ENCODE assay signal across 1 cellular context in the genomic region with DNA sequence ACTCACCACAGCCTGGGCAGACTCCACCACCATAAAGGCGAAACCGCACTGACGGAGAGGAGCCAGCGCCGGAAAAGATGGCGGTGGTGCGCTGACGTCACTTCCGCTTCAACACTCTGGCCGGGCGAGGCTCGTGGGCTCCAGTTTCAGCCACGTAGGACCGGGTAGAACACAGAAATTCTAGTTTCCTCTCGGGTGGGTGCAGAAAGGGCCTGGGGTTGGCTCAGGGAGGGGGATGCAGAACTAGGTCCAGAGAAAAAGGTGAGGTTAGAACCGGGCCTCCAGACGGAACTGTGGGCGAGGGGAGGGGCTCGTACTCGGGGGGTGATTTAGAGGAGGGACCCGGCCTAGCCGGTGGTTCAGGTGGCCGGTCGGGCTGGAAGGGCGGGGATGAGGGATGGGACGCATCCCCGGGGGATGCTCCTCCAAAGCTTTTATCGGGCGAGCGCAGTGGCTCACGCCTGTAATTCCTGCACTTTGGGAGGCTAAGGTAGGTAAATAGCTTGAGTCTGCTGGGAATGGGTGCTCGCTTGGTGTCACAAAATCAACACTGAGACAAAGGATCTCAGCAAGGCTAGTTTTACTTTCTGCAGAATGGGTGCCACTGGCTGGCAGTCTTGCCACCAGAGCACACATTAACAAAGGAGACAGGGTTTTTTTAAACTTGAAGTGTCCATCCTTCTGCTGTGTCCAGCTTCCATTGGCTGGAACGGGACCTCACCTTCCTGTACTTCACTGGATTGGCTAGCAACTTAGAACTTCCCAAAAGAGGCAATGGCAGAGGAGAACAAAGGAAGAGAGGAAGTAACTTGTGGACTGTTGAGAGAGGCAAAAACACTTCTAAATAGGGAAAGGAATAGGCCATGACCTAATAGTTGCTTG.
TF ChIP-seq lines count a peak whose summit lies in the region.

A gene (minus strand): TSS at position 77 of the 882 bp plus-strand sequence. CDS start 1,776 bp downstream, outside the sequence.

TF ChIP-seq in HEK293, 187 proteins besides CTCF, POLR2A, EP300 and RAD21 (continued from another document and continues in another):
- TF ChIP-seq, protein P1, sequence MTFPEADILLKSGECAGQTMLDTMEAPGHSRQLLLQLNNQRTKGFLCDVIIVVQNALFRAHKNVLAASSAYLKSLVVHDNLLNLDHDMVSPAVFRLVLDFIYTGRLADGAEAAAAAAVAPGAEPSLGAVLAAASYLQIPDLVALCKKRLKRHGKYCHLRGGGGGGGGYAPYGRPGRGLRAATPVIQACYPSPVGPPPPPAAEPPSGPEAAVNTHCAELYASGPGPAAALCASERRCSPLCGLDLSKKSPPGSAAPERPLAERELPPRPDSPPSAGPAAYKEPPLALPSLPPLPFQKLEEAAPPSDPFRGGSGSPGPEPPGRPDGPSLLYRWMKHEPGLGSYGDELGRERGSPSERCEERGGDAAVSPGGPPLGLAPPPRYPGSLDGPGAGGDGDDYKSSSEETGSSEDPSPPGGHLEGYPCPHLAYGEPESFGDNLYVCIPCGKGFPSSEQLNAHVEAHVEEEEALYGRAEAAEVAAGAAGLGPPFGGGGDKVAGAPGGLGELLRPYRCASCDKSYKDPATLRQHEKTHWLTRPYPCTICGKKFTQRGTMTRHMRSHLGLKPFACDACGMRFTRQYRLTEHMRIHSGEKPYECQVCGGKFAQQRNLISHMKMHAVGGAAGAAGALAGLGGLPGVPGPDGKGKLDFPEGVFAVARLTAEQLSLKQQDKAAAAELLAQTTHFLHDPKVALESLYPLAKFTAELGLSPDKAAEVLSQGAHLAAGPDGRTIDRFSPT (tag by site-specific recombination; IDR thresholded peaks at IDR 0.05): no peak
- 0 out of 2 replicates have a peak, but pooled peaks have one; percentile 49 for TF ChIP-seq SCRT1 (tag by site-specific recombination; IDR thresholded peaks at IDR 0.05; ENCODE audit: borderline replicate concordance)
- TF ChIP-seq, protein P2, sequence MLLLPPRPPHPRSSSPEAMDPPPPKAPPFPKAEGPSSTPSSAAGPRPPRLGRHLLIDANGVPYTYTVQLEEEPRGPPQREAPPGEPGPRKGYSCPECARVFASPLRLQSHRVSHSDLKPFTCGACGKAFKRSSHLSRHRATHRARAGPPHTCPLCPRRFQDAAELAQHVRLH (tag by site-specific recombination; IDR thresholded peaks at IDR 0.05): peak; percentile 85
- peak; percentile 94 for TF ChIP-seq YY1 (tag by site-specific recombination; IDR thresholded peaks at IDR 0.05)
- peak; percentile 71 for TF ChIP-seq ZBTB17 (tag by site-specific recombination; IDR thresholded peaks at IDR 0.05)
- TF ChIP-seq ZNF544 (tag by site-specific recombination; IDR thresholded peaks at IDR 0.05): no peak
- TF ChIP-seq GLIS2 (tag by site-specific recombination; IDR thresholded peaks at IDR 0.05): no peak
- TF ChIP-seq ZNF610 (tag by site-specific recombination; IDR thresholded peaks at IDR 0.05; ENCODE audit: borderline replicate concordance): peak; percentile 29; the same call in 1 of the 2 replicates
- peak; percentile 94; the same call in 1 of the 2 replicates for TF ChIP-seq TRIM28 (IDR thresholded peaks at IDR 0.05; ENCODE audit: borderline replicate concordance, low read length)
- TF ChIP-seq KLF1 (tag by site-specific recombination; IDR thresholded peaks at IDR 0.05): peak; percentile 56
- TF ChIP-seq, protein P3, sequence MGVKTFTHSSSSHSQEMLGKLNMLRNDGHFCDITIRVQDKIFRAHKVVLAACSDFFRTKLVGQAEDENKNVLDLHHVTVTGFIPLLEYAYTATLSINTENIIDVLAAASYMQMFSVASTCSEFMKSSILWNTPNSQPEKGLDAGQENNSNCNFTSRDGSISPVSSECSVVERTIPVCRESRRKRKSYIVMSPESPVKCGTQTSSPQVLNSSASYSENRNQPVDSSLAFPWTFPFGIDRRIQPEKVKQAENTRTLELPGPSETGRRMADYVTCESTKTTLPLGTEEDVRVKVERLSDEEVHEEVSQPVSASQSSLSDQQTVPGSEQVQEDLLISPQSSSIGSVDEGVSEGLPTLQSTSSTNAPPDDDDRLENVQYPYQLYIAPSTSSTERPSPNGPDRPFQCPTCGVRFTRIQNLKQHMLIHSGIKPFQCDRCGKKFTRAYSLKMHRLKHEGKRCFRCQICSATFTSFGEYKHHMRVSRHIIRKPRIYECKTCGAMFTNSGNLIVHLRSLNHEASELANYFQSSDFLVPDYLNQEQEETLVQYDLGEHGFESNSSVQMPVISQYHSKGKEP (tag by site-specific recombination; IDR thresholded peaks at IDR 0.05): no peak
- TF ChIP-seq ZFHX2 (tag by site-specific recombination; conservative IDR thresholded peaks at IDR 0.05): peak; percentile 50; the same call in 1 of the 2 replicates
- TF ChIP-seq, protein P4, sequence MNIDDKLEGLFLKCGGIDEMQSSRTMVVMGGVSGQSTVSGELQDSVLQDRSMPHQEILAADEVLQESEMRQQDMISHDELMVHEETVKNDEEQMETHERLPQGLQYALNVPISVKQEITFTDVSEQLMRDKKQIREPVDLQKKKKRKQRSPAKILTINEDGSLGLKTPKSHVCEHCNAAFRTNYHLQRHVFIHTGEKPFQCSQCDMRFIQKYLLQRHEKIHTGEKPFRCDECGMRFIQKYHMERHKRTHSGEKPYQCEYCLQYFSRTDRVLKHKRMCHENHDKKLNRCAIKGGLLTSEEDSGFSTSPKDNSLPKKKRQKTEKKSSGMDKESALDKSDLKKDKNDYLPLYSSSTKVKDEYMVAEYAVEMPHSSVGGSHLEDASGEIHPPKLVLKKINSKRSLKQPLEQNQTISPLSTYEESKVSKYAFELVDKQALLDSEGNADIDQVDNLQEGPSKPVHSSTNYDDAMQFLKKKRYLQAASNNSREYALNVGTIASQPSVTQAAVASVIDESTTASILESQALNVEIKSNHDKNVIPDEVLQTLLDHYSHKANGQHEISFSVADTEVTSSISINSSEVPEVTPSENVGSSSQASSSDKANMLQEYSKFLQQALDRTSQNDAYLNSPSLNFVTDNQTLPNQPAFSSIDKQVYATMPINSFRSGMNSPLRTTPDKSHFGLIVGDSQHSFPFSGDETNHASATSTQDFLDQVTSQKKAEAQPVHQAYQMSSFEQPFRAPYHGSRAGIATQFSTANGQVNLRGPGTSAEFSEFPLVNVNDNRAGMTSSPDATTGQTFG (tag by site-specific recombination; IDR thresholded peaks at IDR 0.05; ENCODE audit: borderline replicate concordance): peak; percentile 70; the same call in 1 of the 2 replicates
- peak; percentile 90 for TF ChIP-seq MZF1 (tag by site-specific recombination; IDR thresholded peaks at IDR 0.05; ENCODE audit: borderline replicate concordance)
- TF ChIP-seq, protein P5, sequence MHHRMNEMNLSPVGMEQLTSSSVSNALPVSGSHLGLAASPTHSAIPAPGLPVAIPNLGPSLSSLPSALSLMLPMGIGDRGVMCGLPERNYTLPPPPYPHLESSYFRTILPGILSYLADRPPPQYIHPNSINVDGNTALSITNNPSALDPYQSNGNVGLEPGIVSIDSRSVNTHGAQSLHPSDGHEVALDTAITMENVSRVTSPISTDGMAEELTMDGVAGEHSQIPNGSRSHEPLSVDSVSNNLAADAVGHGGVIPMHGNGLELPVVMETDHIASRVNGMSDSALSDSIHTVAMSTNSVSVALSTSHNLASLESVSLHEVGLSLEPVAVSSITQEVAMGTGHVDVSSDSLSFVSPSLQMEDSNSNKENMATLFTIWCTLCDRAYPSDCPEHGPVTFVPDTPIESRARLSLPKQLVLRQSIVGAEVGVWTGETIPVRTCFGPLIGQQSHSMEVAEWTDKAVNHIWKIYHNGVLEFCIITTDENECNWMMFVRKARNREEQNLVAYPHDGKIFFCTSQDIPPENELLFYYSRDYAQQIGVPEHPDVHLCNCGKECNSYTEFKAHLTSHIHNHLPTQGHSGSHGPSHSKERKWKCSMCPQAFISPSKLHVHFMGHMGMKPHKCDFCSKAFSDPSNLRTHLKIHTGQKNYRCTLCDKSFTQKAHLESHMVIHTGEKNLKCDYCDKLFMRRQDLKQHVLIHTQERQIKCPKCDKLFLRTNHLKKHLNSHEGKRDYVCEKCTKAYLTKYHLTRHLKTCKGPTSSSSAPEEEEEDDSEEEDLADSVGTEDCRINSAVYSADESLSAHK (tag by site-specific recombination; IDR thresholded peaks at IDR 0.05): peak; percentile 38; the same call in 1 of the 2 replicates
- TF ChIP-seq ZIC2 (tag by site-specific recombination; IDR thresholded peaks at IDR 0.05): 0 out of 2 replicates have a peak, but pooled peaks have one; percentile 22
- no peak for TF ChIP-seq ZNF776 (tag by site-specific recombination; IDR thresholded peaks at IDR 0.05; ENCODE audit: borderline replicate concordance)
- TF ChIP-seq ZNF530 (tag by site-specific recombination; IDR thresholded peaks at IDR 0.05; ENCODE audit: low read depth): no peak
- TF ChIP-seq, protein P6, sequence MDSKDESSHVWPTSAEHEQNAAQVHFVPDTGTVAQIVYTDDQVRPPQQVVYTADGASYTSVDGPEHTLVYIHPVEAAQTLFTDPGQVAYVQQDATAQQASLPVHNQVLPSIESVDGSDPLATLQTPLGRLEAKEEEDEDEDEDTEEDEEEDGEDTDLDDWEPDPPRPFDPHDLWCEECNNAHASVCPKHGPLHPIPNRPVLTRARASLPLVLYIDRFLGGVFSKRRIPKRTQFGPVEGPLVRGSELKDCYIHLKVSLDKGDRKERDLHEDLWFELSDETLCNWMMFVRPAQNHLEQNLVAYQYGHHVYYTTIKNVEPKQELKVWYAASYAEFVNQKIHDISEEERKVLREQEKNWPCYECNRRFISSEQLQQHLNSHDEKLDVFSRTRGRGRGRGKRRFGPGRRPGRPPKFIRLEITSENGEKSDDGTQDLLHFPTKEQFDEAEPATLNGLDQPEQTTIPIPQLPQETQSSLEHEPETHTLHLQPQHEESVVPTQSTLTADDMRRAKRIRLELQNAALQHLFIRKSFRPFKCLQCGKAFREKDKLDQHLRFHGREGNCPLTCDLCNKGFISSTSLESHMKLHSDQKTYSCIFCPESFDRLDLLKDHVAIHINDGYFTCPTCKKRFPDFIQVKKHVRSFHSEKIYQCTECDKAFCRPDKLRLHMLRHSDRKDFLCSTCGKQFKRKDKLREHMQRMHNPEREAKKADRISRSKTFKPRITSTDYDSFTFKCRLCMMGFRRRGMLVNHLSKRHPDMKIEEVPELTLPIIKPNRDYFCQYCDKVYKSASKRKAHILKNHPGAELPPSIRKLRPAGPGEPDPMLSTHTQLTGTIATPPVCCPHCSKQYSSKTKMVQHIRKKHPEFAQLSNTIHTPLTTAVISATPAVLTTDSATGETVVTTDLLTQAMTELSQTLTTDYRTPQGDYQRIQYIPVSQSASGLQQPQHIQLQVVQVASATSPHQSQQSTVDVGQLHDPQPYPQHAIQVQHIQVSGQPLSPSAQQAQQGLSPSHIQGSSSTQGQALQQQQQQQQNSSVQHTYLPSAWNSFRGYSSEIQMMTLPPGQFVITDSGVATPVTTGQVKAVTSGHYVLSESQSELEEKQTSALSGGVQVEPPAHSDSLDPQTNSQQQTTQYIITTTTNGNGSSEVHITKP (tag by site-specific recombination; IDR thresholded peaks at IDR 0.05): peak; percentile 75
- no peak for TF ChIP-seq ZSCAN16 (tag by site-specific recombination; IDR thresholded peaks at IDR 0.05)
- TF ChIP-seq ZNF157 (tag by site-specific recombination; IDR thresholded peaks at IDR 0.05): no peak
- TF ChIP-seq ZNF837 (tag by site-specific recombination; IDR thresholded peaks at IDR 0.05): no peak
- TF ChIP-seq ZBTB21 (tag by site-specific recombination; IDR thresholded peaks at IDR 0.05): peak; percentile 89
- no peak for TF ChIP-seq ZBTB1 (tag by site-specific recombination; IDR thresholded peaks at IDR 0.05)
- TF ChIP-seq ZNF600 (tag by site-specific recombination; IDR thresholded peaks at IDR 0.05): no peak
- TF ChIP-seq ZNF654 (tag by site-specific recombination; IDR thresholded peaks at IDR 0.05; ENCODE audit: low read depth): peak; percentile 23; the same call in 1 of the 2 replicates
- TF ChIP-seq PRDM1 (tag by site-specific recombination; IDR thresholded peaks at IDR 0.05): no peak; the same call in 1 of the 2 replicates
- TF ChIP-seq ZNF677 (tag by site-specific recombination; IDR thresholded peaks at IDR 0.05): no peak
- TF ChIP-seq ZNF175 (tag by site-specific recombination; IDR thresholded peaks at IDR 0.05): no peak
- no peak for TF ChIP-seq ZFP41 (tag by site-specific recombination; IDR thresholded peaks at IDR 0.05; ENCODE audit: borderline replicate concordance)
- TF ChIP-seq, protein P7, sequence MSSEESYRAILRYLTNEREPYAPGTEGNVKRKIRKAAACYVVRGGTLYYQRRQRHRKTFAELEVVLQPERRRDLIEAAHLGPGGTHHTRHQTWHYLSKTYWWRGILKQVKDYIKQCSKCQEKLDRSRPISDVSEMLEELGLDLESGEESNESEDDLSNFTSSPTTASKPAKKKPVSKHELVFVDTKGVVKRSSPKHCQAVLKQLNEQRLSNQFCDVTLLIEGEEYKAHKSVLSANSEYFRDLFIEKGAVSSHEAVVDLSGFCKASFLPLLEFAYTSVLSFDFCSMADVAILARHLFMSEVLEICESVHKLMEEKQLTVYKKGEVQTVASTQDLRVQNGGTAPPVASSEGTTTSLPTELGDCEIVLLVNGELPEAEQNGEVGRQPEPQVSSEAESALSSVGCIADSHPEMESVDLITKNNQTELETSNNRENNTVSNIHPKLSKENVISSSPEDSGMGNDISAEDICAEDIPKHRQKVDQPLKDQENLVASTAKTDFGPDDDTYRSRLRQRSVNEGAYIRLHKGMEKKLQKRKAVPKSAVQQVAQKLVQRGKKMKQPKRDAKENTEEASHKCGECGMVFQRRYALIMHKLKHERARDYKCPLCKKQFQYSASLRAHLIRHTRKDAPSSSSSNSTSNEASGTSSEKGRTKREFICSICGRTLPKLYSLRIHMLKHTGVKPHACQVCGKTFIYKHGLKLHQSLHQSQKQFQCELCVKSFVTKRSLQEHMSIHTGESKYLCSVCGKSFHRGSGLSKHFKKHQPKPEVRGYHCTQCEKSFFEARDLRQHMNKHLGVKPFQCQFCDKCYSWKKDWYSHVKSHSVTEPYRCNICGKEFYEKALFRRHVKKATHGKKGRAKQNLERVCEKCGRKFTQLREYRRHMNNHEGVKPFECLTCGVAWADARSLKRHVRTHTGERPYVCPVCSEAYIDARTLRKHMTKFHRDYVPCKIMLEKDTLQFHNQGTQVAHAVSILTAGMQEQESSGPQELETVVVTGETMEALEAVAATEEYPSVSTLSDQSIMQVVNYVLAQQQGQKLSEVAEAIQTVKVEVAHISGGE (tag by site-specific recombination; conservative IDR thresholded peaks at IDR 0.05; ENCODE audit: low read depth): peak; percentile 100
- TF ChIP-seq ZBTB8A (tag by site-specific recombination; IDR thresholded peaks at IDR 0.05): peak; percentile 42; the same call in 1 of the 2 replicates
- TF ChIP-seq OSR2 (tag by site-specific recombination; IDR thresholded peaks at IDR 0.05): 0 out of 2 replicates have a peak, but pooled peaks have one; percentile 12
- TF ChIP-seq ZNF37A (tag by site-specific recombination; IDR thresholded peaks at IDR 0.05): no peak
- no peak for TF ChIP-seq ZNF404 (tag by site-specific recombination; IDR thresholded peaks at IDR 0.05)
- no peak for TF ChIP-seq ZNF549 (tag by site-specific recombination; IDR thresholded peaks at IDR 0.05)
- no peak for TF ChIP-seq ZNF510 (tag by site-specific recombination; IDR thresholded peaks at IDR 0.05; ENCODE audit: insufficient replicate concordance)
